In the genomic region with DNA sequence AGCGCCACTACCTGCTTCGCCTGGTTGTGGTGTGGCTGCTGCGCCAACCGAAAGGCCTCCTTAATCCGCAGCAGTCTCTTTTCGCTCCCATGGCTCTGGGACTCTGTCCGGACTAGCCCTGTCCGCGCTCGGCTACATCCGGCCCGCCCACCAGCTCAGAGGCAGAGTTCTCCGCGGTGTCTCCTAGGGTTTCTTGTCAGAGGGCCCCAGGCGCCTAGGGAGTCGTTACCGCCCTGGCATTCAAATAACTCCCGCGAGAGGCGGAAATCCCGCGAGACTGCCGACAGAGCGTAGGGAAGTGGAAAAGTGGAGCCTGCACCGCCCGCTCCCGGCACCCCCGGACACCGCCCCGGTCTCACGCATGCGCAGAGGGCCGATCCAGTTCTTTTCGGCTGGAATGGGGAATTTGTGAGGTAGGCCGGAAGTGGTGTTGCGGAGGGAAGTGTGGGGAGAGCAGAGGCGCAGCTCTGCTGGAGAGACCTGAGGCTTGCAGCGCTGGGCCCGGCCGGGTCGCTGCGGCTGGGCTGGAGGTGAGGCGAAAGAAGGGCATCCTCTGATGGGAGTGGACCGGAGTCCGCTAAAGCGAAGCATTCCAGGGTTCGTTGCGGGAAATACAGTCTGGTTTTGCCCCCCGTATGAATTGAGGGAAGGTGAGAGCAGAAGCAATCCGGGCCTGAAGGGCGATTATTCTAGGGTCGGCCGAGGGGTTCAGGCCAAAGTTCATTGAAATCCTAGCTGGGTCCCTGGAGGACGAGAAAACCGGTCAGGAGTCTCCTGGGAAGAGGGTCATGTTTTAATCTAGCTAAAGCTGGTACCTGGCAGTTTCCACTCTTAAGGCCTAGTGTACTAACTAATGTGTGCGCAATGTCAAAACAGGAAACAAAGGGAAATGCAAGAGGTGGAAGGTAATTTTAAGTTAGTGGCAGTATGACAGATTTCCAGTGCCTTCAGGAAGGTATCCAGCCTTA, we compare ENCODE assay signal across 1 cellular context.
TF ChIP-seq lines count a peak whose summit lies in the region.

TSS of gene FAM200B (plus strand) at position 456 of the 968 bp plus-strand sequence. CDS start 5,151 bp downstream, outside the sequence.

TF ChIP-seq in HepG2, 621 proteins besides CTCF, POLR2A, EP300 and RAD21 (continued from another document and continues in another):
- peak; percentile 1; the same call in 1 of the 2 replicates for TF ChIP-seq ZNF383 (CRISPR knock-in tag; IDR thresholded peaks at IDR 0.05; ENCODE audit: borderline replicate concordance)
- TF ChIP-seq NFIC (IDR thresholded peaks at IDR 0.05; ENCODE audit: low read length): no peak
- TF ChIP-seq ZNF768 (CRISPR knock-in tag; IDR thresholded peaks at IDR 0.05): peak; percentile 59
- no peak for TF ChIP-seq SOX6 (IDR thresholded peaks at IDR 0.05)
- TF ChIP-seq SOX6 (CRISPR knock-in tag; IDR thresholded peaks at IDR 0.05): peak; percentile 83
- TF ChIP-seq CREBL2 (CRISPR knock-in tag; IDR thresholded peaks at IDR 0.05; ENCODE audit: borderline replicate concordance): 0 out of 2 replicates have a peak, but pooled peaks have one; percentile 26
- TF ChIP-seq FOXA3 (CRISPR knock-in tag; IDR thresholded peaks at IDR 0.05): no peak
- TF ChIP-seq ZNF460 (CRISPR knock-in tag; IDR thresholded peaks at IDR 0.05; ENCODE audit: borderline replicate concordance): no peak; the same call in 1 of the 2 replicates
- TF ChIP-seq ZNF749 (CRISPR knock-in tag; IDR thresholded peaks at IDR 0.05; ENCODE audit: borderline replicate concordance): peak; percentile 73; the same call in 1 of the 2 replicates
- peak; percentile 66 for TF ChIP-seq GABPA (IDR thresholded peaks at IDR 0.05; ENCODE audit: low read depth, low read length)
- peak; percentile 91 for TF ChIP-seq GABPA (CRISPR knock-in tag; IDR thresholded peaks at IDR 0.05; ENCODE audit: low read depth)
- TF ChIP-seq TP53 (CRISPR knock-in tag; conservative IDR thresholded peaks at IDR 0.05): peak; percentile 97
- TF ChIP-seq ZNF615 (CRISPR knock-in tag; IDR thresholded peaks at IDR 0.05; ENCODE audit: borderline replicate concordance): no peak
- TF ChIP-seq POLR2G (IDR thresholded peaks at IDR 0.05; ENCODE audit: low read depth, low read length): peak; percentile 98
- 0 out of 2 replicates have a peak, but pooled peaks have one; percentile 68 for TF ChIP-seq ZNF20 (CRISPR knock-in tag; IDR thresholded peaks at IDR 0.05)
- TF ChIP-seq THAP8 (CRISPR knock-in tag; IDR thresholded peaks at IDR 0.05; ENCODE audit: borderline replicate concordance): peak; percentile 69; the same call in 1 of the 2 replicates
- peak; percentile 75 for TF ChIP-seq HNF4A (CRISPR knock-in tag; IDR thresholded peaks at IDR 0.05)
- peak; percentile 92 for TF ChIP-seq TGIF2 (CRISPR knock-in tag; IDR thresholded peaks at IDR 0.05)
- TF ChIP-seq ATM (IDR thresholded peaks at IDR 0.05; ENCODE audit: borderline replicate concordance): no peak
- TF ChIP-seq RXRA (CRISPR knock-in tag; IDR thresholded peaks at IDR 0.05): peak; percentile 76
- peak; percentile 75 for TF ChIP-seq MAF1 (CRISPR knock-in tag; IDR thresholded peaks at IDR 0.05; ENCODE audit: borderline replicate concordance)
- peak; percentile 91 for TF ChIP-seq ZNF772 (CRISPR knock-in tag; IDR thresholded peaks at IDR 0.05)
- TF ChIP-seq ZC3H4 (CRISPR knock-in tag; IDR thresholded peaks at IDR 0.05; ENCODE audit: borderline replicate concordance): no peak
- peak; percentile 94 for TF ChIP-seq DNMT1 (CRISPR knock-in tag; IDR thresholded peaks at IDR 0.05)
- peak; percentile 65; the same call in 1 of the 2 replicates for TF ChIP-seq ESRRA (CRISPR knock-in tag; IDR thresholded peaks at IDR 0.05; ENCODE audit: low read depth)
- peak; percentile 54; the same call in 1 of the 2 replicates for TF ChIP-seq ZSCAN9 (CRISPR knock-in tag; IDR thresholded peaks at IDR 0.05; ENCODE audit: borderline replicate concordance)
- TF ChIP-seq PITX1 (CRISPR knock-in tag; IDR thresholded peaks at IDR 0.05): peak; percentile 59; the same call in 1 of the 2 replicates
- TF ChIP-seq, protein P1, sequence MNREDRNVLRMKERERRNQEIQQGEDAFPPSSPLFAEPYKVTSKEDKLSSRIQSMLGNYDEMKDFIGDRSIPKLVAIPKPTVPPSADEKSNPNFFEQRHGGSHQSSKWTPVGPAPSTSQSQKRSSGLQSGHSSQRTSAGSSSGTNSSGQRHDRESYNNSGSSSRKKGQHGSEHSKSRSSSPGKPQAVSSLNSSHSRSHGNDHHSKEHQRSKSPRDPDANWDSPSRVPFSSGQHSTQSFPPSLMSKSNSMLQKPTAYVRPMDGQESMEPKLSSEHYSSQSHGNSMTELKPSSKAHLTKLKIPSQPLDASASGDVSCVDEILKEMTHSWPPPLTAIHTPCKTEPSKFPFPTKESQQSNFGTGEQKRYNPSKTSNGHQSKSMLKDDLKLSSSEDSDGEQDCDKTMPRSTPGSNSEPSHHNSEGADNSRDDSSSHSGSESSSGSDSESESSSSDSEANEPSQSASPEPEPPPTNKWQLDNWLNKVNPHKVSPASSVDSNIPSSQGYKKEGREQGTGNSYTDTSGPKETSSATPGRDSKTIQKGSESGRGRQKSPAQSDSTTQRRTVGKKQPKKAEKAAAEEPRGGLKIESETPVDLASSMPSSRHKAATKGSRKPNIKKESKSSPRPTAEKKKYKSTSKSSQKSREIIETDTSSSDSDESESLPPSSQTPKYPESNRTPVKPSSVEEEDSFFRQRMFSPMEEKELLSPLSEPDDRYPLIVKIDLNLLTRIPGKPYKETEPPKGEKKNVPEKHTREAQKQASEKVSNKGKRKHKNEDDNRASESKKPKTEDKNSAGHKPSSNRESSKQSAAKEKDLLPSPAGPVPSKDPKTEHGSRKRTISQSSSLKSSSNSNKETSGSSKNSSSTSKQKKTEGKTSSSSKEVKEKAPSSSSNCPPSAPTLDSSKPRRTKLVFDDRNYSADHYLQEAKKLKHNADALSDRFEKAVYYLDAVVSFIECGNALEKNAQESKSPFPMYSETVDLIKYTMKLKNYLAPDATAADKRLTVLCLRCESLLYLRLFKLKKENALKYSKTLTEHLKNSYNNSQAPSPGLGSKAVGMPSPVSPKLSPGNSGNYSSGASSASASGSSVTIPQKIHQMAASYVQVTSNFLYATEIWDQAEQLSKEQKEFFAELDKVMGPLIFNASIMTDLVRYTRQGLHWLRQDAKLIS (CRISPR knock-in tag; IDR thresholded peaks at IDR 0.05): peak; percentile 71; the same call in 1 of the 2 replicates
- peak; percentile 92 for TF ChIP-seq PRMT3 (CRISPR knock-in tag; IDR thresholded peaks at IDR 0.05; ENCODE audit: borderline replicate concordance, low read depth)
- no peak for TF ChIP-seq PAX8 (CRISPR knock-in tag; IDR thresholded peaks at IDR 0.05; ENCODE audit: borderline replicate concordance)
- TF ChIP-seq IRF2 (CRISPR knock-in tag; IDR thresholded peaks at IDR 0.05): peak; percentile 33
- TF ChIP-seq AKNA (CRISPR knock-in tag; IDR thresholded peaks at IDR 0.05; ENCODE audit: borderline replicate concordance): no peak
- peak; percentile 92 for TF ChIP-seq TAF1 (CRISPR knock-in tag; IDR thresholded peaks at IDR 0.05)
- TF ChIP-seq ZFP1 (CRISPR knock-in tag; IDR thresholded peaks at IDR 0.05): 0 out of 2 replicates have a peak, but pooled peaks have one; percentile 42
- TF ChIP-seq ZFAT (CRISPR knock-in tag; conservative IDR thresholded peaks at IDR 0.05): no peak
- TF ChIP-seq NR2F1 (CRISPR knock-in tag; IDR thresholded peaks at IDR 0.05): no peak
- TF ChIP-seq, protein P2, sequence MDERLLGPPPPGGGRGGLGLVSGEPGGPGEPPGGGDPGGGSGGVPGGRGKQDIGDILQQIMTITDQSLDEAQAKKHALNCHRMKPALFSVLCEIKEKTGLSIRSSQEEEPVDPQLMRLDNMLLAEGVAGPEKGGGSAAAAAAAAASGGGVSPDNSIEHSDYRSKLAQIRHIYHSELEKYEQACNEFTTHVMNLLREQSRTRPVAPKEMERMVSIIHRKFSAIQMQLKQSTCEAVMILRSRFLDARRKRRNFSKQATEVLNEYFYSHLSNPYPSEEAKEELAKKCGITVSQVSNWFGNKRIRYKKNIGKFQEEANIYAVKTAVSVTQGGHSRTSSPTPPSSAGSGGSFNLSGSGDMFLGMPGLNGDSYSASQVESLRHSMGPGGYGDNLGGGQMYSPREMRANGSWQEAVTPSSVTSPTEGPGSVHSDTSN (CRISPR knock-in tag; IDR thresholded peaks at IDR 0.05): no peak
- TF ChIP-seq PHB2 (IDR thresholded peaks at IDR 0.05; ENCODE audit: partially characterized antibody): no peak
- peak; percentile 53; the same call in 1 of the 2 replicates for TF ChIP-seq ZNF569 (CRISPR knock-in tag; IDR thresholded peaks at IDR 0.05; ENCODE audit: borderline replicate concordance)
- TF ChIP-seq ZFP91 (CRISPR knock-in tag; IDR thresholded peaks at IDR 0.05; ENCODE audit: borderline replicate concordance): peak; percentile 90; the same call in 1 of the 2 replicates
- 0 out of 2 replicates have a peak, but pooled peaks have one; percentile 28 for TF ChIP-seq ZNF335 (CRISPR knock-in tag; IDR thresholded peaks at IDR 0.05)
- TF ChIP-seq ZNF496 (CRISPR knock-in tag; IDR thresholded peaks at IDR 0.05; ENCODE audit: insufficient replicate concordance): no peak
- peak; percentile 92; the same call in 1 of the 2 replicates for TF ChIP-seq ZNF709 (CRISPR knock-in tag; IDR thresholded peaks at IDR 0.05)
- TF ChIP-seq FOSL2 (CRISPR knock-in tag; IDR thresholded peaks at IDR 0.05): no peak; the same call in 1 of the 2 replicates
- TF ChIP-seq ZNF431 (CRISPR knock-in tag; IDR thresholded peaks at IDR 0.05; ENCODE audit: borderline replicate concordance, low read depth): peak; percentile 72; the same call in 1 of the 2 replicates
- TF ChIP-seq ZNF296 (CRISPR knock-in tag; conservative IDR thresholded peaks at IDR 0.05): no peak
- no peak for TF ChIP-seq RBM22 (optimal IDR thresholded peaks at IDR 0.05; ENCODE audit: low read length)
- TF ChIP-seq, protein P3, sequence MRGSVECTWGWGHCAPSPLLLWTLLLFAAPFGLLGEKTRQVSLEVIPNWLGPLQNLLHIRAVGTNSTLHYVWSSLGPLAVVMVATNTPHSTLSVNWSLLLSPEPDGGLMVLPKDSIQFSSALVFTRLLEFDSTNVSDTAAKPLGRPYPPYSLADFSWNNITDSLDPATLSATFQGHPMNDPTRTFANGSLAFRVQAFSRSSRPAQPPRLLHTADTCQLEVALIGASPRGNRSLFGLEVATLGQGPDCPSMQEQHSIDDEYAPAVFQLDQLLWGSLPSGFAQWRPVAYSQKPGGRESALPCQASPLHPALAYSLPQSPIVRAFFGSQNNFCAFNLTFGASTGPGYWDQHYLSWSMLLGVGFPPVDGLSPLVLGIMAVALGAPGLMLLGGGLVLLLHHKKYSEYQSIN (CRISPR knock-in tag; IDR thresholded peaks at IDR 0.05; ENCODE audit: borderline replicate concordance): no peak
- peak; percentile 88; the same call in 1 of the 2 replicates for TF ChIP-seq NFKB2 (CRISPR knock-in tag; IDR thresholded peaks at IDR 0.05; ENCODE audit: borderline replicate concordance)
- TF ChIP-seq MAZ (IDR thresholded peaks at IDR 0.05; ENCODE audit: borderline replicate concordance, low read depth, low read length): no peak
- TF ChIP-seq MAZ (CRISPR knock-in tag; IDR thresholded peaks at IDR 0.05; ENCODE audit: low read depth): peak; percentile 54; the same call in 1 of the 2 replicates
- peak; percentile 96 for TF ChIP-seq GABPB1 (CRISPR knock-in tag; IDR thresholded peaks at IDR 0.05)
- TF ChIP-seq HNRNPL (IDR thresholded peaks at IDR 0.05; ENCODE audit: low read depth, low read length): no peak; the same call in 1 of the 2 replicates
- TF ChIP-seq THAP11 (CRISPR knock-in tag; IDR thresholded peaks at IDR 0.05): peak; percentile 74
- TF ChIP-seq ZEB1 (IDR thresholded peaks at IDR 0.05; ENCODE audit: insufficient replicate concordance, low read depth): peak; percentile 76
